1 cellular context compared by ENCODE assay signal in the genomic region with DNA sequence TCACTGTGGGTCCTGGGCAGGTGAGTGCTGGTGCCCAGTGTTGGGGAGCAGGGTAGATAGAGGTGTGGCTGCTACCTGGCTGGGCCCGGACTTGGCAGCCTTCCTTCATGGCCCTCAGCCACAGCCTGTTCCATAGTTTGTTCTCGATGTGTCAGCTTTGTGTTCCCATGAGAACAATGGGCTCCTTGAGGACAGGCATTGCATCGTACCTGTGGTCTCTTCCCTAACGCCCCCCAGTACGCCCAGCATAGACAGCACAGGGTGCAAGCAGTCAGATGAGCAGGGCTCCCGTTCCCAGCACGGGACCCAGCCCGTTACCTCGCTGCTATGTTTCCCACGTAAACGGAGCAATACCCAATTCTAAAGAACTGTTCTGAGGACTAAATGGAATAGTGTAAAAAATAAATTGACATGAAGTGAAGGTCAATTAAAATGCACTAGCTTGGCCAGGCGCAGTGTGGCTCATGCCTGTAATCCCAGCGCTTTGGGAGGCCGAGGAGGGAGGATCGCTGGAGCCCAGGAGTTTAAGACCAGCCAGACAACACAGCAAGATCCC.
TF ChIP-seq lines count a peak whose summit lies in the region.

No MANE protein-coding gene starts in this region.

TF ChIP-seq in H1, 55 proteins besides CTCF, POLR2A, EP300 and RAD21:
- TF ChIP-seq KDM5A (IDR thresholded peaks at IDR 0.05; ENCODE audit: low read length) = no peak
